19 cellular contexts compared by ENCODE assay signal in genomic region chr9:4069457-4070162, GRCh38.
DNase-seq lines count a peak whose midpoint lies in the region; ATAC-seq, FAIRE-seq and TF ChIP-seq lines count a peak whose summit lies in the region.
"Had no signal": no experiment of that assay in that cellular context is flagged by ENCODE, and none has a peak within 500 bp of the region (broad histone marks: within the 10 kb centered on the region; RNA-seq: fewer than 3 reads in every experiment).

No MANE protein-coding gene starts in this region.

- H2AFZ ChIP-seq in IMR-90 (replicated peaks; ENCODE audit: low read length, poor library complexity) (no peak overlapping the region), mesenchymal stem cell (ENCODE audit: low read depth, low read length) (no peak overlapping the region), Karpas-422 (ENCODE audit: low read length) (no peak overlapping the region)
- H2AFZ ChIP-seq: GM23248 had no signal

- no CpG with 5 or more reads among the region's 3 CpGs for WGBS in IMR-90 (ENCODE audit: extremely low coverage in 2 of 2, insufficient read length in 1 of 2), 2 experiments
- WGBS in mesenchymal stem cell: 37% methylated on average over 1 of the region's 3 CpGs

- H3K23ac ChIP-seq in IMR-90 (ENCODE audit: low read depth, low read length): no peak overlapping the region
- H3K23ac ChIP-seq in mesenchymal stem cell (ENCODE audit: low read length in 2 of 2): no peak overlapping the region

- no peak overlapping the region for H3K14ac ChIP-seq in IMR-90 (replicated peaks; ENCODE audit: low read depth, low read length)
- no peak overlapping the region for H3K14ac ChIP-seq in mesenchymal stem cell (ENCODE audit: low read length in 2 of 2)

- H3K4me1 ChIP-seq in IMR-90 (ENCODE audit: control insufficient read depth, insufficient read depth, low read length) (peaks cover 5% of the 10 kb centered on the region), cardiac muscle cell (ENCODE audit: low read depth) (peaks cover 58% of the 10 kb centered on the region), mesenchymal stem cell (ENCODE audit: control insufficient read depth, insufficient read depth, low read depth, low read length) (peaks cover 11% of the 10 kb centered on the region), Karpas-422 (ENCODE audit: low read length) (no peaks in the 10 kb centered on the region)

- H2BK20ac ChIP-seq in IMR-90 (ENCODE audit: low read depth, low read length): no peak overlapping the region

- TF ChIP-seq POLR2A in IMR-90 (IDR thresholded peaks at IDR 0.05; ENCODE audit: low read depth, low read length): no peak

- no peaks in the 10 kb centered on the region for H4K20me1 ChIP-seq in IMR-90 (ENCODE audit: insufficient read depth, low read length)
- H4K20me1 ChIP-seq in Karpas-422 (ENCODE audit: insufficient read depth, low read depth, low read length): no peaks in the 10 kb centered on the region

- dilution Hi-C loops in IMR-90 (cut with HindIII; ENCODE audit: low sequenced_read_pairs, unreplicated experiment): no loop called here

- no peaks in the 10 kb centered on the region; the same call in 1 of the 2 replicates for H3K36me3 ChIP-seq in IMR-90 (ENCODE audit: control insufficient read depth, insufficient read depth, low read length)
- H3K36me3 ChIP-seq in cardiac muscle cell: no peaks in the 10 kb centered on the region
- H3K36me3 ChIP-seq in mesenchymal stem cell (ENCODE audit: control insufficient read depth in 1 of 2, insufficient read depth in 2 of 2, low read depth in 1 of 2, low read length in 2 of 2): peaks cover 0 to 8% of the 10 kb centered on the region in 2 experiments
- no peaks in the 10 kb centered on the region for H3K36me3 ChIP-seq in Karpas-422 (ENCODE audit: insufficient read depth, low read length)
- H3K36me3 ChIP-seq: adrenal gland had no signal

- no peak overlapping the region for H2AK9ac ChIP-seq in IMR-90 (replicated peaks; ENCODE audit: low read depth, low read length, poor library complexity)

- no peaks in the 10 kb centered on the region for H3K9me2 ChIP-seq in Karpas-422 (replicated peaks; ENCODE audit: insufficient read depth, low read length)

- H3K56ac ChIP-seq in IMR-90 (ENCODE audit: extremely low read depth, insufficient read depth, low read length): no peak overlapping the region

- H2BK120ac ChIP-seq in IMR-90 (ENCODE audit: low read depth, low read length) (no peak overlapping the region), mesenchymal stem cell (ENCODE audit: low read depth, low read length) (no peak overlapping the region)

- TF ChIP-seq CTCF in 22Rv1 (IDR thresholded peaks at IDR 0.05) (no peak), IMR-90 (conservative IDR thresholded peaks at IDR 0.05; ENCODE audit: low read depth, low read length) (no peak), cardiac muscle cell (IDR thresholded peaks at IDR 0.05; ENCODE audit: low read depth, low read length) (no peak)

- no peaks in the 10 kb centered on the region for H3K79me2 ChIP-seq in Karpas-422 (ENCODE audit: low read length)

- no peak overlapping the region for H2BK15ac ChIP-seq in IMR-90 (ENCODE audit: low read depth, low read length)
- no peak overlapping the region for H2BK15ac ChIP-seq in mesenchymal stem cell (ENCODE audit: low read depth, poor library complexity, severe bottlenecking)

- H3K9me1 ChIP-seq in IMR-90 (ENCODE audit: insufficient read depth, low read length): peaks cover 7% of the 10 kb centered on the region

- in situ Hi-C loops in IMR-90 (cut with MboI; ENCODE audit: low sequenced_read_pairs): loop anchor here (25.0 kb wide), 1 partner anchor 332 kb away; no protein-coding TSS in a partner anchor

- BruUV-seq in IMR-90 (replicated peaks; lab: Mats Ljungman, UMichigan): no TSS peak

- no peak for DNase-seq in IMR-90
- DNase-seq in cardiac muscle cell (ENCODE audit: low read depth in 1 of 2, low spot score in 1 of 2): peak in 1 of 2 donors; percentile 79
- peak; percentile 57 for DNase-seq in mesenchymal stem cell
- DNase-seq in globus pallidus (ENCODE audit: low spot score): no peak
- DNase-seq in frontal cortex (ENCODE audit: low spot score in 2 of 2): no peak
- no peak for DNase-seq in Karpas-422
- DNase-seq: activated CD4-positive, alpha-beta T cell treated with anti-CD3 and anti-CD28 coated beads, Interleukin-2, amount 10 ng/mL, durations not matched to agents 24 days and 14 days; activated CD8-positive, alpha-beta memory T cell treated with anti-CD3 and anti-CD28 coated beads, Interleukin-2, amount 50 U/mL, for 48 hours; activated gamma-delta T cell; caudate nucleus; CD8-positive, alpha-beta memory T cell; dorsolateral prefrontal cortex; GM23248; NCI-H1092 treated with DMSO at 0.1 percent for 48 hours; NCI-H2081; NCI-H510A had no signal

- no peak overlapping the region; the same call in 1 of the 2 replicates for H4K5ac ChIP-seq in IMR-90 (ENCODE audit: low read depth, low read length)

- no peak for ATAC-seq in IMR-90 (ENCODE audit: low read depth)
- ATAC-seq in GM21390 (IDR thresholded peaks at IDR 0.05; ENCODE audit: unreplicated experiment): no peak

- H3K4ac ChIP-seq in IMR-90 (ENCODE audit: low read depth, low read length): no peak overlapping the region
- no peak overlapping the region for H3K4ac ChIP-seq in mesenchymal stem cell (ENCODE audit: low read depth in 1 of 2, low read length in 2 of 2)

- H3K27me3 ChIP-seq in IMR-90 (ENCODE audit: control insufficient read depth, insufficient read depth, low read length): no peaks in the 10 kb centered on the region
- H3K27me3 ChIP-seq in cardiac muscle cell: no peaks in the 10 kb centered on the region
- H3K27me3 ChIP-seq in mesenchymal stem cell (ENCODE audit: control insufficient read depth in 1 of 2, insufficient read depth in 1 of 2, low read length in 2 of 2): no peaks in the 10 kb centered on the region
- H3K27me3 ChIP-seq in Karpas-422 (ENCODE audit: low read length): no peaks in the 10 kb centered on the region
- H3K27me3 ChIP-seq: adrenal gland, dorsolateral prefrontal cortex had no signal

- H3K18ac ChIP-seq in IMR-90 (ENCODE audit: low read depth, low read length) (no peak overlapping the region; the same call in 1 of the 2 replicates), mesenchymal stem cell (ENCODE audit: low read depth in 1 of 2, low read length in 2 of 2) (no peak overlapping the region)

- peaks cover 19 to 34% of the 10 kb centered on the region in 2 experiments for H3K79me1 ChIP-seq in IMR-90 (ENCODE audit: low read depth in 1 of 2, low read length in 2 of 2)
- H3K79me1 ChIP-seq in mesenchymal stem cell (replicated peaks; ENCODE audit: low read length, poor library complexity, severe bottlenecking): peaks cover 26% of the 10 kb centered on the region

- H2AK5ac ChIP-seq in IMR-90 (ENCODE audit: low read depth, low read length) (no peak overlapping the region), mesenchymal stem cell (ENCODE audit: low read length, severe bottlenecking) (no peak overlapping the region)

- no peak overlapping the region; the same call in 1 of the 2 replicates for H3K9ac ChIP-seq in IMR-90 (ENCODE audit: low read depth, low read length)
- H3K9ac ChIP-seq in mesenchymal stem cell (ENCODE audit: low read length): no peak overlapping the region
- H3K9ac ChIP-seq in Karpas-422 (ENCODE audit: low read length): no peak overlapping the region
- H3K9ac ChIP-seq: GM23248 had no signal

- H2BK5ac ChIP-seq in IMR-90 (ENCODE audit: low read depth, low read length, poor library complexity, severe bottlenecking): no peak overlapping the region
- no peak overlapping the region for H2BK5ac ChIP-seq in mesenchymal stem cell (ENCODE audit: low read depth, low read length, poor library complexity, severe bottlenecking)

- H2BK12ac ChIP-seq in mesenchymal stem cell (ENCODE audit: low read length in 2 of 2): no peak overlapping the region

- H3K27ac ChIP-seq in 22Rv1 (peak overlapping the region; percentile 35; the same call in 1 of the 2 replicates), IMR-90 (ENCODE audit: insufficient read depth, low read length) (no peak overlapping the region), cardiac muscle cell (peak overlapping the region; percentile 96), mesenchymal stem cell (ENCODE audit: low read length, poor library complexity, severe bottlenecking) (no peak overlapping the region), Karpas-422 (ENCODE audit: low read length) (no peak overlapping the region)
- H3K27ac ChIP-seq: dorsolateral prefrontal cortex, GM23248 had no signal

- peak overlapping the region; percentile 53; the same call in 1 of the 2 replicates for H3K4me2 ChIP-seq in IMR-90 (ENCODE audit: low read depth, low read length)
- no peak overlapping the region for H3K4me2 ChIP-seq in mesenchymal stem cell (ENCODE audit: low read length, poor library complexity, severe bottlenecking)
- H3K4me2 ChIP-seq in Karpas-422 (ENCODE audit: low read depth, low read length, poor library complexity, severe bottlenecking): no peak overlapping the region

- H4K8ac ChIP-seq in IMR-90 (ENCODE audit: low read depth in 2 of 2, low read length in 2 of 2): no peak overlapping the region
- H4K8ac ChIP-seq in mesenchymal stem cell (ENCODE audit: low read length): no peak overlapping the region

- no peak overlapping the region for H3K4me3 ChIP-seq in IMR-90 (ENCODE audit: insufficient read depth, low read depth, low read length)
- H3K4me3 ChIP-seq in cardiac muscle cell: no peak overlapping the region
- peak overlapping the region in 1 of 2 experiments; percentile 34 for H3K4me3 ChIP-seq in mesenchymal stem cell (ENCODE audit: insufficient read depth in 1 of 2, low read depth in 1 of 2, low read length in 2 of 2)
- H3K4me3 ChIP-seq in Karpas-422 (ENCODE audit: low read length): no peak overlapping the region
- H3K4me3 ChIP-seq: adrenal gland, dorsolateral prefrontal cortex, GM23248 had no signal

- intact Hi-C loops in IMR-90 (cut with micrococcal nuclease): no loop called here

- FAIRE-seq in frontal cortex (lab: Jason Lieb, UNC): no peak

- no peaks in the 10 kb centered on the region for H3K9me3 ChIP-seq in IMR-90 (ENCODE audit: control insufficient read depth, insufficient read depth, low read length)
- no peaks in the 10 kb centered on the region for H3K9me3 ChIP-seq in cardiac muscle cell (ENCODE audit: low read depth)
- H3K9me3 ChIP-seq in mesenchymal stem cell (ENCODE audit: control insufficient read depth, low read length): no peaks in the 10 kb centered on the region
- no peaks in the 10 kb centered on the region for H3K9me3 ChIP-seq in Karpas-422 (ENCODE audit: low read length)
- H3K9me3 ChIP-seq: adrenal gland had no signal

- CTCF ChIA-PET in IMR-90 (lab: Yijun Ruan, JAX): interaction anchor here (2.3 kb wide), 1 partner anchor 8 kb away, joined by 9 read pairs; no protein-coding TSS in a partner anchor

- POLR2A ChIA-PET in IMR-90 (lab: Charles Lee; ENCODE audit: unreplicated experiment): no interaction called here

- H4K91ac ChIP-seq in IMR-90 (ENCODE audit: insufficient read depth, low read depth, low read length) (no peak overlapping the region), mesenchymal stem cell (ENCODE audit: low read length) (no peak overlapping the region)

- TF ChIP-seq RAD21 in IMR-90 (IDR thresholded peaks at IDR 0.05; ENCODE audit: low read length): no peak

TF ChIP-seq in IMR-90, 13 proteins besides CTCF, POLR2A, EP300 and RAD21 (continues in another document):
- no peak for TF ChIP-seq RFX5 (IDR thresholded peaks at IDR 0.05; ENCODE audit: low read depth, low read length)
- TF ChIP-seq MXI1 (IDR thresholded peaks at IDR 0.05; ENCODE audit: borderline replicate concordance, low read depth, low read length): no peak
- no peak for TF ChIP-seq RCOR1 (IDR thresholded peaks at IDR 0.05; ENCODE audit: insufficient replicate concordance, low read length)

Comparison
In these comparisons a context has a peak if more than half of its experiments do, and no peak if none do; other contexts are left out.
1. H3K27ac ChIP-seq: peak in 22Rv1 (single experiment) and cardiac muscle cell (single experiment); none in IMR-90 (single experiment), mesenchymal stem cell (single experiment) and Karpas-422 (single experiment).